In genomic region chr11:58578635-58579191, GRCh38 we compare ENCODE assay signal across 1 cellular context.
TF ChIP-seq lines count a peak whose summit lies in the region.

A gene with protein sequence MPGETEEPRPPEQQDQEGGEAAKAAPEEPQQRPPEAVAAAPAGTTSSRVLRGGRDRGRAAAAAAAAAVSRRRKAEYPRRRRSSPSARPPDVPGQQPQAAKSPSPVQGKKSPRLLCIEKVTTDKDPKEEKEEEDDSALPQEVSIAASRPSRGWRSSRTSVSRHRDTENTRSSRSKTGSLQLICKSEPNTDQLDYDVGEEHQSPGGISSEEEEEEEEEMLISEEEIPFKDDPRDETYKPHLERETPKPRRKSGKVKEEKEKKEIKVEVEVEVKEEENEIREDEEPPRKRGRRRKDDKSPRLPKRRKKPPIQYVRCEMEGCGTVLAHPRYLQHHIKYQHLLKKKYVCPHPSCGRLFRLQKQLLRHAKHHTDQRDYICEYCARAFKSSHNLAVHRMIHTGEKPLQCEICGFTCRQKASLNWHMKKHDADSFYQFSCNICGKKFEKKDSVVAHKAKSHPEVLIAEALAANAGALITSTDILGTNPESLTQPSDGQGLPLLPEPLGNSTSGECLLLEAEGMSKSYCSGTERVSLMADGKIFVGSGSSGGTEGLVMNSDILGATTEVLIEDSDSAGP (plus strand): TSS chr11:58579063. CDS start chr11:58579282, 219 bp downstream.

TF ChIP-seq in GM12878, 131 proteins besides CTCF, POLR2A, EP300 and RAD21 (continued from another document and continues in another):
- TF ChIP-seq KDM1A (IDR thresholded peaks at IDR 0.05; ENCODE audit: borderline replicate concordance) (no peak), CREB1 (IDR thresholded peaks at IDR 0.05; ENCODE audit: low read depth) (peak; percentile 49), CHD1 (IDR thresholded peaks at IDR 0.05; ENCODE audit: low read depth, low read length) (peak; percentile 93), ESRRA (IDR thresholded peaks at IDR 0.05; ENCODE audit: low read length) (no peak), HSF1 (IDR thresholded peaks at IDR 0.05; ENCODE audit: low read depth, low read length) (no peak), CHD4 (IDR thresholded peaks at IDR 0.05) (no peak), IRF5 (IDR thresholded peaks at IDR 0.05; ENCODE audit: borderline replicate concordance) (peak; percentile 88), FOXM1 (IDR thresholded peaks at IDR 0.05; ENCODE audit: low read depth, low read length) (no peak; the same call in 1 of the 2 replicates), BHLHE40 (IDR thresholded peaks at IDR 0.05; ENCODE audit: borderline replicate concordance in 1 of 2, low read depth in 2 of 2, low read length in 1 of 2) (peak in 1 of 2 experiments; percentile 5; a peak in 2 of 4 replicates), TBL1XR1 (IDR thresholded peaks at IDR 0.05; ENCODE audit: low read depth, low read length) (0 out of 2 replicates have a peak, but pooled peaks have one; percentile 12), RB1 (IDR thresholded peaks at IDR 0.05; ENCODE audit: borderline replicate concordance) (peak; percentile 87), RCOR1 (conservative IDR thresholded peaks at IDR 0.05; ENCODE audit: low read depth, low read length) (peak; percentile 97), SKIL (IDR thresholded peaks at IDR 0.05; ENCODE audit: low read depth, poor library complexity, severe bottlenecking) (no peak), ELK1 (IDR thresholded peaks at IDR 0.05; ENCODE audit: low read depth, low read length) (no peak), CHD2 (IDR thresholded peaks at IDR 0.05; ENCODE audit: borderline replicate concordance, low read depth, low read length) (peak; percentile 99), JUND (IDR thresholded peaks at IDR 0.05; ENCODE audit: low read depth, low read length) (no peak), ASH2L (IDR thresholded peaks at IDR 0.05; ENCODE audit: borderline replicate concordance, low read depth) (peak; percentile 74; the same call in 1 of the 2 replicates), NRF1 (conservative IDR thresholded peaks at IDR 0.05; ENCODE audit: low read depth, low read length) (no peak; the same call in 1 of the 2 replicates), PRDM15 (CRISPR knock-in tag; IDR thresholded peaks at IDR 0.05) (no peak), WRNIP1 (IDR thresholded peaks at IDR 0.05; ENCODE audit: borderline replicate concordance, low read depth, low read length) (no peak), CBX5 (IDR thresholded peaks at IDR 0.05; ENCODE audit: low read depth) (no peak), SP1 (IDR thresholded peaks at IDR 0.05; ENCODE audit: low read depth, low read length) (peak; percentile 49), ZNF592 (IDR thresholded peaks at IDR 0.05) (no peak), NBN (IDR thresholded peaks at IDR 0.05) (no peak; the same call in none of the 2 replicates), TCF3 (IDR thresholded peaks at IDR 0.05; ENCODE audit: borderline replicate concordance, insufficient read depth, low read depth, low read length) (peak; percentile 72; the same call in 1 of the 2 replicates), BRCA1 (IDR thresholded peaks at IDR 0.05; ENCODE audit: low read depth, low read length) (peak; percentile 94), TAF1 (IDR thresholded peaks at IDR 0.05; ENCODE audit: borderline replicate concordance, low read depth, low read length) (peak; percentile 76), POLR2AphosphoS5 (IDR thresholded peaks at IDR 0.05; ENCODE audit: low read length) (peak; percentile 35; the same call in 1 of the 2 replicates)
- TF ChIP-seq, protein P1, sequence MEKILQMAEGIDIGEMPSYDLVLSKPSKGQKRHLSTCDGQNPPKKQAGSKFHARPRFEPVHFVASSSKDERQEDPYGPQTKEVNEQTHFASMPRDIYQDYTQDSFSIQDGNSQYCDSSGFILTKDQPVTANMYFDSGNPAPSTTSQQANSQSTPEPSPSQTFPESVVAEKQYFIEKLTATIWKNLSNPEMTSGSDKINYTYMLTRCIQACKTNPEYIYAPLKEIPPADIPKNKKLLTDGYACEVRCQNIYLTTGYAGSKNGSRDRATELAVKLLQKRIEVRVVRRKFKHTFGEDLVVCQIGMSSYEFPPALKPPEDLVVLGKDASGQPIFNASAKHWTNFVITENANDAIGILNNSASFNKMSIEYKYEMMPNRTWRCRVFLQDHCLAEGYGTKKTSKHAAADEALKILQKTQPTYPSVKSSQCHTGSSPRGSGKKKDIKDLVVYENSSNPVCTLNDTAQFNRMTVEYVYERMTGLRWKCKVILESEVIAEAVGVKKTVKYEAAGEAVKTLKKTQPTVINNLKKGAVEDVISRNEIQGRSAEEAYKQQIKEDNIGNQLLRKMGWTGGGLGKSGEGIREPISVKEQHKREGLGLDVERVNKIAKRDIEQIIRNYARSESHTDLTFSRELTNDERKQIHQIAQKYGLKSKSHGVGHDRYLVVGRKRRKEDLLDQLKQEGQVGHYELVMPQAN (conservative IDR thresholded peaks at IDR 0.05) = peak; percentile 32; the same call in 1 of the 2 replicates
- TF ChIP-seq, protein P2, sequence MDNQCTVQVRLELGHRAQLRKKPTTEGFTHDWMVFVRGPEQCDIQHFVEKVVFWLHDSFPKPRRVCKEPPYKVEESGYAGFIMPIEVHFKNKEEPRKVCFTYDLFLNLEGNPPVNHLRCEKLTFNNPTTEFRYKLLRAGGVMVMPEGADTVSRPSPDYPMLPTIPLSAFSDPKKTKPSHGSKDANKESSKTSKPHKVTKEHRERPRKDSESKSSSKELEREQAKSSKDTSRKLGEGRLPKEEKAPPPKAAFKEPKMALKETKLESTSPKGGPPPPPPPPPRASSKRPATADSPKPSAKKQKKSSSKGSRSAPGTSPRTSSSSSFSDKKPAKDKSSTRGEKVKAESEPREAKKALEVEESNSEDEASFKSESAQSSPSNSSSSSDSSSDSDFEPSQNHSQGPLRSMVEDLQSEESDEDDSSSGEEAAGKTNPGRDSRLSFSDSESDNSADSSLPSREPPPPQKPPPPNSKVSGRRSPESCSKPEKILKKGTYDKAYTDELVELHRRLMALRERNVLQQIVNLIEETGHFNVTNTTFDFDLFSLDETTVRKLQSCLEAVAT (IDR thresholded peaks at IDR 0.05) = peak; percentile 80
- TF ChIP-seq, protein P3, sequence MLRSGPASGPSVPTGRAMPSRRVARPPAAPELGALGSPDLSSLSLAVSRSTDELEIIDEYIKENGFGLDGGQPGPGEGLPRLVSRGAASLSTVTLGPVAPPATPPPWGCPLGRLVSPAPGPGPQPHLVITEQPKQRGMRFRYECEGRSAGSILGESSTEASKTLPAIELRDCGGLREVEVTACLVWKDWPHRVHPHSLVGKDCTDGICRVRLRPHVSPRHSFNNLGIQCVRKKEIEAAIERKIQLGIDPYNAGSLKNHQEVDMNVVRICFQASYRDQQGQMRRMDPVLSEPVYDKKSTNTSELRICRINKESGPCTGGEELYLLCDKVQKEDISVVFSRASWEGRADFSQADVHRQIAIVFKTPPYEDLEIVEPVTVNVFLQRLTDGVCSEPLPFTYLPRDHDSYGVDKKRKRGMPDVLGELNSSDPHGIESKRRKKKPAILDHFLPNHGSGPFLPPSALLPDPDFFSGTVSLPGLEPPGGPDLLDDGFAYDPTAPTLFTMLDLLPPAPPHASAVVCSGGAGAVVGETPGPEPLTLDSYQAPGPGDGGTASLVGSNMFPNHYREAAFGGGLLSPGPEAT (IDR thresholded peaks at IDR 0.05; ENCODE audit: low read depth) = peak; percentile 57
